9 cellular contexts compared by ENCODE assay signal in genomic region chr4:146237092-146237491, GRCh38. TPM values are rescaled to one million over a fixed set of nuclear protein-coding genes. Genes with fewer than 3 reads are reported as not detected.
"Had no signal": no experiment of that assay in that cellular context is flagged by ENCODE, and none has a peak within 500 bp of the region (broad histone marks: within the 10 kb centered on the region; RNA-seq: fewer than 3 reads in every experiment).

No MANE protein-coding gene starts in this region.

- DNase-seq: GM23248, GOT3, H7, HFFc6, IMR-90 had no signal

- ATAC-seq: HCT116 had no signal

- H3K27ac ChIP-seq: GM23248 had no signal

- H3K4me3 ChIP-seq: GM23248, HAP-1 had no signal

- H3K36me3 ChIP-seq: HAP-1 had no signal

- H3K27ac Mint-ChIP-seq: HFFc6 had no signal

- H3K4me3 Mint-ChIP-seq: HFFc6 had no signal

- H3K9me3 ChIP-seq: HAP-1 had no signal

RNA-seq across cellular contexts. Expression of gene REELD1, which starts 22.8 kb away (rescaled TPM):
- total RNA-seq: GM23248, H4, HFFc6, HT-29, IMR-90 had no signal
- polyA plus RNA-seq: GM23248, IMR-90 had no signal
